ENCODE assay signal across 1 cellular context in genomic region chr20:3358676-3359340, GRCh38.
TF ChIP-seq lines count a peak whose summit lies in the region.

No MANE protein-coding gene starts in this region.

TF ChIP-seq in GM12878, 131 proteins besides CTCF, POLR2A, EP300 and RAD21:
- TF ChIP-seq EZH2 (IDR thresholded peaks at IDR 0.05; ENCODE audit: borderline replicate concordance, control insufficient read depth, low read depth, low read length) (no peak), KLF5 (IDR thresholded peaks at IDR 0.05; ENCODE audit: partially characterized antibody) (no peak), EED (IDR thresholded peaks at IDR 0.05; ENCODE audit: low read depth) (no peak)
